ENCODE assay signal across 8 cellular contexts in genomic region chr2:241950878-241951331, GRCh38.
DNase-seq lines count a peak whose midpoint lies in the region; ATAC-seq and TF ChIP-seq lines count a peak whose summit lies in the region.

No MANE protein-coding gene starts in this region.

- intact Hi-C loops in cardiac septum (cut with DNase I), result no loop called here
- intact Hi-C loops in vagina (cut with DNase I), result no loop called here

- H3K4me3 ChIP-seq in DOHH2 (ENCODE audit: low read length) (no peak overlapping the region), Karpas-422 (ENCODE audit: low read length) (peak overlapping the region; percentile 22; the same call in 1 of the 2 replicates), vagina (no peak overlapping the region)

- H2AFZ ChIP-seq in Karpas-422 (ENCODE audit: low read length), result no peak overlapping the region

- TF ChIP-seq CTCF in DOHH2 (IDR thresholded peaks at IDR 0.05; ENCODE audit: low read depth, low read length, poor library complexity, severe bottlenecking) (peak; percentile 93), vagina (IDR thresholded peaks at IDR 0.05) (peak; percentile 69 to 80 (median 74))

- H3K27me3 Mint-ChIP-seq in activated naive CD8-positive, alpha-beta T cell treated with anti-CD3 and anti-CD28 coated beads, Interleukin-2, amount 10 ng/mL, durations not matched to agents 7 days and 5 days, result no peaks in the 10 kb centered on the region

- no peaks in the 10 kb centered on the region for H3K79me2 ChIP-seq in DOHH2 (ENCODE audit: control insufficient read depth, low read length)
- no peaks in the 10 kb centered on the region for H3K79me2 ChIP-seq in Karpas-422 (ENCODE audit: low read length)

- H3K27ac ChIP-seq in DOHH2 (ENCODE audit: low read depth, low read length) (no peak overlapping the region), Karpas-422 (ENCODE audit: low read length) (no peak overlapping the region), vagina (no peak overlapping the region)

- H4K20me1 ChIP-seq in DOHH2 (ENCODE audit: control insufficient read depth, insufficient read depth, low read depth, low read length) (no peaks in the 10 kb centered on the region), Karpas-422 (ENCODE audit: insufficient read depth, low read depth, low read length) (peaks cover 7% of the 10 kb centered on the region; the same call in 1 of the 2 replicates)

- no peak overlapping the region for H3K4me3 Mint-ChIP-seq in activated naive CD8-positive, alpha-beta T cell treated with anti-CD3 and anti-CD28 coated beads, Interleukin-2, amount 10 ng/mL, durations not matched to agents 7 days and 5 days

- H3K4me2 ChIP-seq in DOHH2 (ENCODE audit: low read length), result peak overlapping the region; percentile 35
- peak overlapping the region; percentile 59 for H3K4me2 ChIP-seq in Karpas-422 (ENCODE audit: low read depth, low read length, poor library complexity, severe bottlenecking)

- no peaks in the 10 kb centered on the region for H3K36me3 Mint-ChIP-seq in activated naive CD8-positive, alpha-beta T cell treated with anti-CD3 and anti-CD28 coated beads, Interleukin-2, amount 10 ng/mL, durations not matched to agents 7 days and 5 days

- no peak for TF ChIP-seq POLR2A in vagina (IDR thresholded peaks at IDR 0.05)

- peaks cover 5% of the 10 kb centered on the region for H3K4me1 Mint-ChIP-seq in activated naive CD8-positive, alpha-beta T cell treated with anti-CD3 and anti-CD28 coated beads, Interleukin-2, amount 10 ng/mL, durations not matched to agents 7 days and 5 days

- H3K9me3 Mint-ChIP-seq in activated naive CD8-positive, alpha-beta T cell treated with anti-CD3 and anti-CD28 coated beads, Interleukin-2, amount 10 ng/mL, durations not matched to agents 7 days and 5 days, result no peaks in the 10 kb centered on the region

- peak; percentile 93 for ATAC-seq in SK-N-SH treated with all-trans-retinoic acid at 6 μM for 48 hours
- ATAC-seq in activated naive CD8-positive, alpha-beta T cell treated with anti-CD3 and anti-CD28 coated beads, Interleukin-2, amount 10 ng/mL, durations not matched to agents 7 days and 5 days (ENCODE audit: low read depth), result peak; percentile 52
- ATAC-seq in GM19324 (IDR thresholded peaks at IDR 0.05; ENCODE audit: low FRiP score, unreplicated experiment), result no peak

- H3K27me3 ChIP-seq in DOHH2 (ENCODE audit: control insufficient read depth, low read length) (no peaks in the 10 kb centered on the region), Karpas-422 (ENCODE audit: low read length) (no peaks in the 10 kb centered on the region), vagina (no peaks in the 10 kb centered on the region)

- H3K27ac Mint-ChIP-seq in activated naive CD8-positive, alpha-beta T cell treated with anti-CD3 and anti-CD28 coated beads, Interleukin-2, amount 10 ng/mL, durations not matched to agents 7 days and 5 days, result no peak overlapping the region

- POLR2A ChIA-PET in activated naive CD8-positive, alpha-beta T cell treated with anti-CD3 and anti-CD28 coated beads, Interleukin-2, amount 10 ng/mL, durations not matched to agents 7 days and 5 days (lab: Charles Lee), result no interaction called here

- H3K9me3 ChIP-seq in DOHH2 (ENCODE audit: control insufficient read depth, insufficient read depth, low read length) (no peaks in the 10 kb centered on the region), Karpas-422 (ENCODE audit: low read length) (no peaks in the 10 kb centered on the region), vagina (no peaks in the 10 kb centered on the region)

- H3K36me3 ChIP-seq in DOHH2 (ENCODE audit: control insufficient read depth, low read length), result no peaks in the 10 kb centered on the region
- no peaks in the 10 kb centered on the region for H3K36me3 ChIP-seq in Karpas-422 (ENCODE audit: insufficient read depth, low read length)
- H3K36me3 ChIP-seq in vagina, result no peaks in the 10 kb centered on the region

- DNase-seq in Karpas-422 (peak; percentile 88), cardiac septum (ENCODE audit: low spot score) (peak; percentile 79), pulmonary artery endothelial cell (ENCODE audit: low read depth, low spot score) (peak; percentile 4), vagina (ENCODE audit: extremely low spot score in 2 of 2) (no peak)
- DNase-seq in activated naive CD8-positive, alpha-beta T cell treated with anti-CD3 and anti-CD28 coated beads, Interleukin-2, amount 10 ng/mL, durations not matched to agents 7 days and 5 days, result peak; percentile 64

- no peaks in the 10 kb centered on the region for H3K9me2 ChIP-seq in DOHH2 (replicated peaks; ENCODE audit: control insufficient read depth, low read length)
- H3K9me2 ChIP-seq in Karpas-422 (replicated peaks; ENCODE audit: insufficient read depth, low read length), result no peaks in the 10 kb centered on the region

- H3K9ac ChIP-seq in Karpas-422 (ENCODE audit: low read length), result no peak overlapping the region

- H3K4me1 ChIP-seq in DOHH2 (ENCODE audit: control insufficient read depth, low read length), result peaks cover 11% of the 10 kb centered on the region
- H3K4me1 ChIP-seq in Karpas-422 (ENCODE audit: low read length), result peaks cover 17% of the 10 kb centered on the region
- peaks cover 10% of the 10 kb centered on the region for H3K4me1 ChIP-seq in vagina

- H3F3A ChIP-seq in DOHH2 (ENCODE audit: control insufficient read depth, insufficient read depth), result no peaks in the 10 kb centered on the region

TF ChIP-seq in SK-N-SH treated with all-trans-retinoic acid at 6 μM for 48 hours, 23 proteins besides CTCF, POLR2A, EP300 and RAD21:
- TF ChIP-seq, protein P1, sequence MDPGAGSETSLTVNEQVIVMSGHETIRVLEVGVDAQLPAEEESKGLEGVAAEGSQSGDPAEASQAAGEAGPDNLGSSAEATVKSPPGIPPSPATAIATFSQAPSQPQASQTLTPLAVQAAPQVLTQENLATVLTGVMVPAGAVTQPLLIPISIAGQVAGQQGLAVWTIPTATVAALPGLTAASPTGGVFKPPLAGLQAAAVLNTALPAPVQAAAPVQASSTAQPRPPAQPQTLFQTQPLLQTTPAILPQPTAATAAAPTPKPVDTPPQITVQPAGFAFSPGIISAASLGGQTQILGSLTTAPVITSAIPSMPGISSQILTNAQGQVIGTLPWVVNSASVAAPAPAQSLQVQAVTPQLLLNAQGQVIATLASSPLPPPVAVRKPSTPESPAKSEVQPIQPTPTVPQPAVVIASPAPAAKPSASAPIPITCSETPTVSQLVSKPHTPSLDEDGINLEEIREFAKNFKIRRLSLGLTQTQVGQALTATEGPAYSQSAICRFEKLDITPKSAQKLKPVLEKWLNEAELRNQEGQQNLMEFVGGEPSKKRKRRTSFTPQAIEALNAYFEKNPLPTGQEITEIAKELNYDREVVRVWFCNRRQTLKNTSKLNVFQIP (CRISPR knock-in tag; IDR thresholded peaks at IDR 0.05; ENCODE audit: borderline replicate concordance, low read depth), result no peak
- TF ChIP-seq TCF4 (CRISPR knock-in tag; IDR thresholded peaks at IDR 0.05; ENCODE audit: borderline replicate concordance) (no peak), ESRRG (CRISPR knock-in tag; IDR thresholded peaks at IDR 0.05) (no peak), CSDC2 (CRISPR knock-in tag; IDR thresholded peaks at IDR 0.05) (no peak), TSHZ2 (CRISPR knock-in tag; IDR thresholded peaks at IDR 0.05) (no peak), ARNTL (CRISPR knock-in tag; IDR thresholded peaks at IDR 0.05; ENCODE audit: borderline replicate concordance, low read depth) (no peak), OSR1 (CRISPR knock-in tag; IDR thresholded peaks at IDR 0.05) (no peak), ZNF8 (CRISPR knock-in tag; IDR thresholded peaks at IDR 0.05) (no peak), RARB (CRISPR knock-in tag; IDR thresholded peaks at IDR 0.05) (no peak)
- TF ChIP-seq, protein P2, sequence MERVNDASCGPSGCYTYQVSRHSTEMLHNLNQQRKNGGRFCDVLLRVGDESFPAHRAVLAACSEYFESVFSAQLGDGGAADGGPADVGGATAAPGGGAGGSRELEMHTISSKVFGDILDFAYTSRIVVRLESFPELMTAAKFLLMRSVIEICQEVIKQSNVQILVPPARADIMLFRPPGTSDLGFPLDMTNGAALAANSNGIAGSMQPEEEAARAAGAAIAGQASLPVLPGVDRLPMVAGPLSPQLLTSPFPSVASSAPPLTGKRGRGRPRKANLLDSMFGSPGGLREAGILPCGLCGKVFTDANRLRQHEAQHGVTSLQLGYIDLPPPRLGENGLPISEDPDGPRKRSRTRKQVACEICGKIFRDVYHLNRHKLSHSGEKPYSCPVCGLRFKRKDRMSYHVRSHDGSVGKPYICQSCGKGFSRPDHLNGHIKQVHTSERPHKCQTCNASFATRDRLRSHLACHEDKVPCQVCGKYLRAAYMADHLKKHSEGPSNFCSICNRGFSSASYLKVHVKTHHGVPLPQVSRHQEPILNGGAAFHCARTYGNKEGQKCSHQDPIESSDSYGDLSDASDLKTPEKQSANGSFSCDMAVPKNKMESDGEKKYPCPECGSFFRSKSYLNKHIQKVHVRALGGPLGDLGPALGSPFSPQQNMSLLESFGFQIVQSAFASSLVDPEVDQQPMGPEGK (CRISPR knock-in tag; IDR thresholded peaks at IDR 0.05; ENCODE audit: borderline replicate concordance), result no peak

Comparison
In these comparisons a context has a peak if more than half of its experiments do, and no peak if none do; other contexts are left out.
1. DNase-seq: peak in Karpas-422 (single experiment), activated naive CD8-positive, alpha-beta T cell treated with anti-CD3 and anti-CD28 coated beads, Interleukin-2, amount 10 ng/mL, durations not matched to agents 7 days and 5 days (single experiment), cardiac septum (single experiment) and pulmonary artery endothelial cell (single experiment); none in vagina (0 of 2).